Comparison of ENCODE assay signal across 1 cellular context in genomic region chr9:94259077-94259847, GRCh38.
TF ChIP-seq lines count a peak whose summit lies in the region.

TSS of gene ZNF169 (plus strand) at chr9:94259298. CDS start at chr9:94278813, 19,515 bp downstream.

TF ChIP-seq in HepG2, 621 proteins besides CTCF, POLR2A, EP300 and RAD21 (continued from another document and continues in another):
- TF ChIP-seq RERE (CRISPR knock-in tag; IDR thresholded peaks at IDR 0.05; ENCODE audit: low read depth) (no peak), ZFP1 (CRISPR knock-in tag; IDR thresholded peaks at IDR 0.05) (no peak), NPAS2 (CRISPR knock-in tag; IDR thresholded peaks at IDR 0.05; ENCODE audit: borderline replicate concordance) (no peak), ZNF577 (CRISPR knock-in tag; IDR thresholded peaks at IDR 0.05; ENCODE audit: borderline replicate concordance, low read depth) (no peak), ZKSCAN5 (CRISPR knock-in tag; IDR thresholded peaks at IDR 0.05) (no peak), ELF3 (CRISPR knock-in tag; IDR thresholded peaks at IDR 0.05) (peak; percentile 100), FOXA1 (IDR thresholded peaks at IDR 0.05) (no peak), FOXA1 (CRISPR knock-in tag; IDR thresholded peaks at IDR 0.05) (peak; percentile 11), SP140L (CRISPR knock-in tag; IDR thresholded peaks at IDR 0.05; ENCODE audit: borderline replicate concordance) (no peak), CREB1 (IDR thresholded peaks at IDR 0.05) (peak; percentile 65), CREB1 (CRISPR knock-in tag; IDR thresholded peaks at IDR 0.05) (peak; percentile 81), ZNF484 (CRISPR knock-in tag; IDR thresholded peaks at IDR 0.05; ENCODE audit: borderline replicate concordance, low read depth) (no peak), TBX3 (IDR thresholded peaks at IDR 0.05; ENCODE audit: borderline replicate concordance) (no peak), ASH2L (IDR thresholded peaks at IDR 0.05; ENCODE audit: insufficient read length, low read depth, low read length) (peak; percentile 62), HNRNPL (IDR thresholded peaks at IDR 0.05; ENCODE audit: low read depth, low read length) (0 out of 2 replicates have a peak, but pooled peaks have one; percentile 59), KLF12 (CRISPR knock-in tag; IDR thresholded peaks at IDR 0.05; ENCODE audit: borderline replicate concordance) (no peak), ZFP82 (CRISPR knock-in tag; IDR thresholded peaks at IDR 0.05; ENCODE audit: borderline replicate concordance) (no peak), KLF9 (CRISPR knock-in tag; IDR thresholded peaks at IDR 0.05; ENCODE audit: low read depth) (0 out of 2 replicates have a peak, but pooled peaks have one; percentile 34), MAZ (IDR thresholded peaks at IDR 0.05; ENCODE audit: borderline replicate concordance, low read depth, low read length) (no peak), MAZ (CRISPR knock-in tag; IDR thresholded peaks at IDR 0.05; ENCODE audit: low read depth) (peak; percentile 57; the same call in 1 of the 2 replicates), KDM4B (CRISPR knock-in tag; IDR thresholded peaks at IDR 0.05) (no peak), ZNF607 (CRISPR knock-in tag; IDR thresholded peaks at IDR 0.05; ENCODE audit: borderline replicate concordance) (peak; percentile 65; the same call in 1 of the 2 replicates), HMG20B (CRISPR knock-in tag; conservative IDR thresholded peaks at IDR 0.05) (no peak), ZBTB2 (CRISPR knock-in tag; IDR thresholded peaks at IDR 0.05; ENCODE audit: low read depth) (no peak), NFKBIZ (CRISPR knock-in tag; IDR thresholded peaks at IDR 0.05) (no peak), ZNF770 (CRISPR knock-in tag; IDR thresholded peaks at IDR 0.05) (no peak), ZMYM3 (CRISPR knock-in tag; IDR thresholded peaks at IDR 0.05) (no peak), ZNF441 (CRISPR knock-in tag; IDR thresholded peaks at IDR 0.05; ENCODE audit: borderline replicate concordance) (no peak; the same call in 1 of the 2 replicates), ZNF572 (CRISPR knock-in tag; IDR thresholded peaks at IDR 0.05) (no peak), SMAD3 (CRISPR knock-in tag; IDR thresholded peaks at IDR 0.05) (no peak), ZNF180 (CRISPR knock-in tag; IDR thresholded peaks at IDR 0.05; ENCODE audit: borderline replicate concordance, low read depth) (0 out of 2 replicates have a peak, but pooled peaks have one; percentile 50), NFE2 (CRISPR knock-in tag; IDR thresholded peaks at IDR 0.05) (no peak), ZFP36L2 (CRISPR knock-in tag; IDR thresholded peaks at IDR 0.05) (no peak), ZSCAN20 (CRISPR knock-in tag; IDR thresholded peaks at IDR 0.05; ENCODE audit: borderline replicate concordance) (no peak), ZNF230 (CRISPR knock-in tag; IDR thresholded peaks at IDR 0.05) (peak; percentile 63; the same call in 1 of the 2 replicates), ZNF609 (CRISPR knock-in tag; IDR thresholded peaks at IDR 0.05; ENCODE audit: borderline replicate concordance) (0 out of 2 replicates have a peak, but pooled peaks have one; percentile 30), ZNF496 (CRISPR knock-in tag; IDR thresholded peaks at IDR 0.05; ENCODE audit: insufficient replicate concordance) (no peak), ARID4A (CRISPR knock-in tag; IDR thresholded peaks at IDR 0.05; ENCODE audit: borderline replicate concordance) (peak; percentile 90), ZNF326 (CRISPR knock-in tag; IDR thresholded peaks at IDR 0.05; ENCODE audit: borderline replicate concordance) (no peak), RFXANK (CRISPR knock-in tag; IDR thresholded peaks at IDR 0.05) (no peak)
